Comparison of ENCODE assay signal across 7 cellular contexts in the genomic region with DNA sequence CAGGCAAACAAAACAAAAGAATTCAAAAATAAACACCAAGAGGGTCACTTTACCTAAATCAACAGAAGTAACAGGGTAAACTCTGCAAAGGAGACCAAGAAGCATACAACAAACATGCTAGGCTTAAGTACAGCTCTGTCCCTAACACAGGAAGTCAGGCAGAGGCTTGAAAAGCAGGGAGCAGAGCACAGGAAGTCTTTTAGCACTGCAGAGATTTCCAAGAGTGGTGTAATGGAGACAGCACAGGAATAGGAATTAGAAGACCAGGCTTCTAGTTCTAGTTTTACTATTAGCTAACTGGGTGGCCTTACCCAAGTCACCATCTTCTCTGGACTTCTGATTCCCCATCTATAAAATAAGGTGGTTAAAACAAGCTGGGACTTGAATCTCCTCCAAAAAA. TPM values are rescaled to one million over a fixed set of nuclear protein-coding genes. Genes with fewer than 3 reads are reported as not detected.
DNase-seq lines count a peak whose midpoint lies in the region; ATAC-seq and TF ChIP-seq lines count a peak whose summit lies in the region.

No MANE protein-coding gene starts in this region.

- ATAC-seq in GM21367 (IDR thresholded peaks at IDR 0.05; ENCODE audit: unreplicated experiment) (no peak), HG02885 (IDR thresholded peaks at IDR 0.05; ENCODE audit: poor library complexity, unreplicated experiment) (no peak), GM21360 (IDR thresholded peaks at IDR 0.05; ENCODE audit: unreplicated experiment) (no peak)

- POLR2A ChIA-PET in SK-N-SH (lab: Yijun Ruan, JAX) = interaction anchor here (0.8 to 2.6 kb wide), 7 partner anchors 8 to 65 kb away, joined by 3 to 16 read pairs (median 5); no protein-coding TSS in a partner anchor

- H3F3A ChIP-seq in SK-N-SH (replicated peaks; ENCODE audit: insufficient read depth) = peaks cover 27% of the 10 kb centered on the region

- peak overlapping the region; percentile 75 to 90 for H3K27ac ChIP-seq in SK-N-SH (ENCODE audit: low read depth in 2 of 2, low read length in 1 of 2)
- peak overlapping the region in 6 of 8 donors; percentile 2 to 86 (median 84) for H3K27ac ChIP-seq in spleen

- H3K36me3 ChIP-seq in SK-N-SH (replicated peaks in 1 of 2; ENCODE audit: control insufficient read depth in 1 of 2, insufficient read depth in 2 of 2, low read length in 1 of 2) = peaks cover 7 to 21% of the 10 kb centered on the region in 2 experiments
- no peaks in the 10 kb centered on the region for H3K36me3 ChIP-seq in spleen

- no peak for TF ChIP-seq EP300 in SK-N-SH (IDR thresholded peaks at IDR 0.05; ENCODE audit: borderline replicate concordance in 1 of 2, low read depth in 1 of 2, low read length in 1 of 2)

- TF ChIP-seq CTCF in SK-N-SH (IDR thresholded peaks at IDR 0.05) (no peak), spleen (IDR thresholded peaks at IDR 0.05 in 8 of 11, conservative IDR thresholded peaks at IDR 0.05 in 3 of 11) (no peak)

- H3K4me2 ChIP-seq in SK-N-SH = peak overlapping the region; percentile 76

- no peak; the same call in 1 of the 2 replicates for TF ChIP-seq RAD21 in SK-N-SH (IDR thresholded peaks at IDR 0.05; ENCODE audit: low read length)

- no peaks in the 10 kb centered on the region for H3K9me3 ChIP-seq in SK-N-SH
- no peaks in the 10 kb centered on the region for H3K9me3 ChIP-seq in spleen

- H3K79me2 ChIP-seq in SK-N-SH (ENCODE audit: insufficient read depth) = peaks cover 63% of the 10 kb centered on the region

- no peaks in the 10 kb centered on the region for H3K9me2 ChIP-seq in SK-N-SH

- H3K27me3 ChIP-seq in SK-N-SH (ENCODE audit: insufficient read depth) (no peaks in the 10 kb centered on the region), spleen (replicated peaks in 1 of 7) (peaks cover 0 to 61% (median 13%) of the 10 kb centered on the region in 7 donors)

- peaks cover 39% of the 10 kb centered on the region for H4K20me1 ChIP-seq in SK-N-SH (ENCODE audit: insufficient read depth)

- H3K4me3 ChIP-seq in SK-N-SH (ENCODE audit: low read depth in 2 of 2, low read length in 1 of 2) (peak overlapping the region; percentile 74 to 80), spleen (peak overlapping the region in 4 of 8 donors; percentile 65 to 85 (median 72))

- DNase-seq in H4 (ENCODE audit: low spot score) (peak; percentile 16), SK-N-SH (no peak), hepatic stellate cell (ENCODE audit: low spot score) (peak; percentile 51), spleen (no peak)

- H3K9ac ChIP-seq in SK-N-SH = peak overlapping the region; percentile 79; the same call in 1 of the 2 replicates

- intact Hi-C loops in spleen (cut with DNase I; ENCODE audit: low total_unique reads) = no loop called here

- no peak for TF ChIP-seq POLR2A in spleen (IDR thresholded peaks at IDR 0.05)

- CTCF ChIA-PET in SK-N-SH (lab: Yijun Ruan, JAX) = interaction anchor here (0.8 to 5.3 kb wide), 9 partner anchors 8 to 399 kb away, joined by 3 to 59 read pairs (median 4); no protein-coding TSS in a partner anchor

- H3K4me1 ChIP-seq in SK-N-SH (ENCODE audit: control insufficient read depth in 1 of 2, insufficient read depth in 2 of 2, low read depth in 1 of 2, low read length in 1 of 2) (peaks cover 18 to 25% of the 10 kb centered on the region in 2 experiments), spleen (peaks cover 6 to 44% (median 18%) of the 10 kb centered on the region in 6 donors)

- H2AFZ ChIP-seq in SK-N-SH (ENCODE audit: low read depth) = no peak overlapping the region

TF ChIP-seq in SK-N-SH, 30 proteins besides CTCF, POLR2A, EP300 and RAD21:
- TF ChIP-seq, protein P1, sequence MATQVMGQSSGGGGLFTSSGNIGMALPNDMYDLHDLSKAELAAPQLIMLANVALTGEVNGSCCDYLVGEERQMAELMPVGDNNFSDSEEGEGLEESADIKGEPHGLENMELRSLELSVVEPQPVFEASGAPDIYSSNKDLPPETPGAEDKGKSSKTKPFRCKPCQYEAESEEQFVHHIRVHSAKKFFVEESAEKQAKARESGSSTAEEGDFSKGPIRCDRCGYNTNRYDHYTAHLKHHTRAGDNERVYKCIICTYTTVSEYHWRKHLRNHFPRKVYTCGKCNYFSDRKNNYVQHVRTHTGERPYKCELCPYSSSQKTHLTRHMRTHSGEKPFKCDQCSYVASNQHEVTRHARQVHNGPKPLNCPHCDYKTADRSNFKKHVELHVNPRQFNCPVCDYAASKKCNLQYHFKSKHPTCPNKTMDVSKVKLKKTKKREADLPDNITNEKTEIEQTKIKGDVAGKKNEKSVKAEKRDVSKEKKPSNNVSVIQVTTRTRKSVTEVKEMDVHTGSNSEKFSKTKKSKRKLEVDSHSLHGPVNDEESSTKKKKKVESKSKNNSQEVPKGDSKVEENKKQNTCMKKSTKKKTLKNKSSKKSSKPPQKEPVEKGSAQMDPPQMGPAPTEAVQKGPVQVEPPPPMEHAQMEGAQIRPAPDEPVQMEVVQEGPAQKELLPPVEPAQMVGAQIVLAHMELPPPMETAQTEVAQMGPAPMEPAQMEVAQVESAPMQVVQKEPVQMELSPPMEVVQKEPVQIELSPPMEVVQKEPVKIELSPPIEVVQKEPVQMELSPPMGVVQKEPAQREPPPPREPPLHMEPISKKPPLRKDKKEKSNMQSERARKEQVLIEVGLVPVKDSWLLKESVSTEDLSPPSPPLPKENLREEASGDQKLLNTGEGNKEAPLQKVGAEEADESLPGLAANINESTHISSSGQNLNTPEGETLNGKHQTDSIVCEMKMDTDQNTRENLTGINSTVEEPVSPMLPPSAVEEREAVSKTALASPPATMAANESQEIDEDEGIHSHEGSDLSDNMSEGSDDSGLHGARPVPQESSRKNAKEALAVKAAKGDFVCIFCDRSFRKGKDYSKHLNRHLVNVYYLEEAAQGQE (IDR thresholded peaks at IDR 0.05; ENCODE audit: low read depth, low read length) = no peak
- TF ChIP-seq GABPA (IDR thresholded peaks at IDR 0.05; ENCODE audit: low read depth) (peak; percentile 19; the same call in 1 of the 2 replicates), SIN3A (IDR thresholded peaks at IDR 0.05; ENCODE audit: borderline replicate concordance, low read depth, low read length) (peak; percentile 12; the same call in 1 of the 2 replicates)

RNA-seq across cellular contexts. Expression of a gene that starts 1.9 kb away (rescaled TPM):
- 35.6 and 55.3 TPM in 2 replicates for total RNA-seq in H4 (2014; rRNA removed; shearing (Covaris generic))
- 115 and 151 TPM in 2 replicates for polyA plus RNA-seq in SK-N-SH (2012; rRNA removed)
- 92.8 and 114 TPM in 2 replicates for polyA plus RNA-seq in SK-N-SH (2012; cell fraction: cytosol; rRNA removed)
- 125 and 168 TPM in 2 replicates for polyA plus RNA-seq in SK-N-SH (2012; cell fraction: nucleus; rRNA removed)
- 10 to 100 TPM; 23.2 to 39.6 (median 34.7) TPM for total RNA-seq in spleen
- 1 to 10 TPM; 2.6 to 8.9 (median 2.7) TPM for polyA plus RNA-seq in spleen

Comparison
In these comparisons a context has a peak if more than half of its experiments do, and no peak if none do; other contexts are left out.
1. DNase-seq: peak in H4 (single experiment) and hepatic stellate cell (single experiment); none in SK-N-SH (single experiment) and spleen (single experiment).